8 cellular contexts compared by ENCODE assay signal in the genomic region with DNA sequence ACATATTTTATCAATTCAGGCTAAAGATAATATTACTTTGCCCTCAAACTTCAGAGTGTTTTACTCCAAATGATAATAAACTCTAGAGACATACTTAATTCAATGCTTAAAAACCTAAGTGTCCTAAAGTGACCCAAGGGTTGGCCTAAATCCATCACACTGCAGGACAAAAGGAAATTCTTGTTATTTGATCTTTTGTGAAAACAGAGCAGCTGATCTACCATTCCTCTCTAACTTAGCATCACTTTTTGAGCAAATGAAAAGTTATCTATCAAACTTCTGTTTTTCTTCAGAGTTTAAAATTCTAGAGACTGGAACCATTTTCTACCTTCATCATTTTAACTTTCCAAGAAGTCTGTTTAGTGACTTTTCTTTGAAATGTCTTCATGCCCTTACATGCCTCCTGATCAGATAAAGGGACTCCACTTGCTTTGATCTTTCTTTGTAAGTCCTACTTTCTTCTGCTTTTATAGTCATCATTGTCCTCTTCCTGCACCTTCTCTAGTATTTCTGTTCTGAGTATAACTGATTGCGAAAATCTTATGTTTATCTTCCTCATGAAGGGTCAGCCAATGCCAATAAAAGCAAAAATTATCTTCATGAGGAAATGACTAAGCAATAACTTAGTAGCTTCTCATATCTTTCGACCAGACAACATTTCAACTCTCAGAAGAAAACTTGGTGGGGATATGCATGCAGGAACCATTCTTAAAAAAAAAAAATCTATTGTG.
DNase-seq lines count a peak whose midpoint lies in the region; ATAC-seq, FAIRE-seq and TF ChIP-seq lines count a peak whose summit lies in the region.

No MANE protein-coding gene starts in this region.

- TF ChIP-seq CTCF in PC-9 (conservative IDR thresholded peaks at IDR 0.05) (no peak), endothelial cell of umbilical vein (IDR thresholded peaks at IDR 0.05; ENCODE audit: extremely low read depth in 1 of 2, insufficient read depth in 1 of 2, low read depth in 1 of 2, low read length in 2 of 2) (no peak), osteoblast (IDR thresholded peaks at IDR 0.05; ENCODE audit: extremely low read depth, low read depth, low read length) (no peak)

- H3K36me3 ChIP-seq in PC-9 (ENCODE audit: low read depth) (no peaks in the 10 kb centered on the region), endothelial cell of umbilical vein (ENCODE audit: control insufficient read depth in 2 of 2, extremely low read depth in 1 of 2, insufficient read depth in 2 of 2, low read length in 2 of 2) (no peaks in the 10 kb centered on the region), osteoblast (ENCODE audit: insufficient read depth, low read length) (no peaks in the 10 kb centered on the region)

- intact Hi-C loops in PC-9 (cut with micrococcal nuclease; ENCODE audit: unreplicated experiment) = no loop called here
- intact Hi-C loops in endothelial cell of umbilical vein (cut with micrococcal nuclease) = loop anchor here (1.0 to 5.0 kb wide), 6 partner anchors 59 to 475 kb away; no protein-coding TSS in a partner anchor

- TF ChIP-seq POLR2A in endothelial cell of umbilical vein (IDR thresholded peaks at IDR 0.05; ENCODE audit: low read depth, low read length) = no peak

- DNase-seq in EH (ENCODE audit: low read depth) = peak; percentile 96
- peak in 1 of 2 experiments; percentile 79 for DNase-seq in PC-9
- peak; percentile 90 for DNase-seq in endothelial cell of umbilical vein (ENCODE audit: low read depth, low spot score)
- no peak for DNase-seq in osteoblast (ENCODE audit: insufficient read length, low spot score, missing footprints)
- DNase-seq in DMS153 (lab: John Stamatoyannopoulos, UW) = no peak
- DNase-seq in stimulated activated CD4-positive, alpha-beta T cell treated with anti-CD3 and anti-CD28 coated beads, Interleukin-4, amount 100 ng/mL, for 1 hour = no peak
- no peak for DNase-seq in NCI-H345 treated with DMSO at 0.1 percent for 48 hours (lab: John Stamatoyannopoulos, UW; ENCODE audit: unreplicated experiment)

- no peaks in the 10 kb centered on the region for H3K79me2 ChIP-seq in PC-9 (ENCODE audit: low read depth)
- H3K79me2 ChIP-seq in endothelial cell of umbilical vein (ENCODE audit: control insufficient read depth, insufficient read depth, low read length) = no peaks in the 10 kb centered on the region
- H3K79me2 ChIP-seq in osteoblast (ENCODE audit: insufficient read depth, low read length) = no peaks in the 10 kb centered on the region

- no peak overlapping the region for H2AFZ ChIP-seq in PC-9
- H2AFZ ChIP-seq in endothelial cell of umbilical vein (ENCODE audit: low read depth, low read length) = no peak overlapping the region
- H2AFZ ChIP-seq in osteoblast (ENCODE audit: low read length) = no peak overlapping the region

- POLR2A ChIA-PET in PC-9 (lab: Charles Lee; ENCODE audit: unreplicated experiment) (no interaction called here), endothelial cell of umbilical vein (lab: Charles Lee) (interaction anchor here (0.7 kb wide), 1 partner anchor 455 kb away, joined by 3 read pairs; no protein-coding TSS in a partner anchor)

- H3K4me3 ChIP-seq in PC-9 (no peak overlapping the region), endothelial cell of umbilical vein (replicated peaks in 1 of 3; ENCODE audit: insufficient read depth in 1 of 3, low read depth in 1 of 3, low read length in 3 of 3) (no peak overlapping the region), osteoblast (ENCODE audit: insufficient read depth, low read length) (no peak overlapping the region)

- peak; percentile 84 for FAIRE-seq in endothelial cell of umbilical vein (lab: Jason Lieb, UNC)

- H3K4me1 ChIP-seq in PC-9 (replicated peaks; ENCODE audit: insufficient read depth) (peaks cover 16% of the 10 kb centered on the region), endothelial cell of umbilical vein (ENCODE audit: control insufficient read depth, extremely low read depth, insufficient read depth, low read length) (peaks cover 26% of the 10 kb centered on the region), osteoblast (ENCODE audit: insufficient read depth, low read length) (peaks cover 53% of the 10 kb centered on the region)

- CTCF ChIA-PET in PC-9 (lab: Charles Lee) = no interaction called here
- CTCF ChIA-PET in endothelial cell of umbilical vein (lab: Charles Lee) = interaction anchor here (0.7 to 1.4 kb wide), 3 partner anchors 29 to 312 kb away, joined by 3 to 4 read pairs (median 4); no protein-coding TSS in a partner anchor

- peaks cover 8% of the 10 kb centered on the region; the same call in 1 of the 2 replicates for H3F3A ChIP-seq in PC-9 (ENCODE audit: insufficient read depth, low read depth)

- H3K27ac ChIP-seq in PC-9 = peak overlapping the region; percentile 62
- H3K27ac ChIP-seq in endothelial cell of umbilical vein (ENCODE audit: insufficient read depth, low read depth, low read length) = peak overlapping the region; percentile 67
- H3K27ac ChIP-seq in osteoblast (ENCODE audit: low read depth, low read length) = peak overlapping the region; percentile 76

- H3K27me3 ChIP-seq in PC-9 (ENCODE audit: insufficient read depth, low read depth) (no peaks in the 10 kb centered on the region), endothelial cell of umbilical vein (ENCODE audit: control insufficient read depth in 2 of 2, insufficient read depth in 2 of 2, low read length in 2 of 2) (no peaks in the 10 kb centered on the region), osteoblast (ENCODE audit: insufficient read depth, low read length) (no peaks in the 10 kb centered on the region)

- no peaks in the 10 kb centered on the region for H3K9me1 ChIP-seq in endothelial cell of umbilical vein (replicated peaks; ENCODE audit: control insufficient read depth, extremely low read depth, insufficient read depth, low read length)

- dilution Hi-C loops in endothelial cell of umbilical vein (cut with MboI; ENCODE audit: extremely low pct_ligation_motif_present, low sequenced_read_pairs) = no loop called here

- H3K9me3 ChIP-seq in PC-9 (ENCODE audit: insufficient read depth, low read depth) = no peaks in the 10 kb centered on the region
- H3K9me3 ChIP-seq in endothelial cell of umbilical vein (replicated peaks; ENCODE audit: control insufficient read depth, insufficient read depth, low read length) = no peaks in the 10 kb centered on the region
- no peaks in the 10 kb centered on the region for H3K9me3 ChIP-seq in osteoblast (ENCODE audit: low read depth, low read length)

- H3K9me2 ChIP-seq in PC-9 (ENCODE audit: insufficient read depth) = no peaks in the 10 kb centered on the region

- ATAC-seq in GM21367 (IDR thresholded peaks at IDR 0.05; ENCODE audit: unreplicated experiment) = no peak

- no TSS peak for BruUV-seq in PC-9 (replicated peaks; lab: Mats Ljungman, UMichigan)
- BruUV-seq in endothelial cell of umbilical vein (replicated peaks; lab: Mats Ljungman, UMichigan) = TSS peak; percentile 83

- H3K4me2 ChIP-seq in PC-9 (0 out of 2 replicates have a peak overlapping the region, but pooled peaks have one; percentile 19), endothelial cell of umbilical vein (ENCODE audit: insufficient read depth, low read length) (peak overlapping the region; percentile 78), osteoblast (ENCODE audit: insufficient read depth, low read length) (peak overlapping the region; percentile 9)

- peak overlapping the region; percentile 29 for H3K9ac ChIP-seq in endothelial cell of umbilical vein (replicated peaks; ENCODE audit: extremely low read depth, insufficient read depth, low read length)

- no peaks in the 10 kb centered on the region for H4K20me1 ChIP-seq in PC-9 (ENCODE audit: insufficient read depth)
- H4K20me1 ChIP-seq in endothelial cell of umbilical vein (replicated peaks; ENCODE audit: control insufficient read depth, extremely low read depth, insufficient read depth, low read length) = no peaks in the 10 kb centered on the region
- no peaks in the 10 kb centered on the region for H4K20me1 ChIP-seq in osteoblast (ENCODE audit: insufficient read depth, low read length)

TF ChIP-seq in endothelial cell of umbilical vein, 7 proteins besides CTCF, POLR2A, EP300 and RAD21:
- TF ChIP-seq FOS (IDR thresholded peaks at IDR 0.05; ENCODE audit: borderline replicate concordance, insufficient read depth, low read length) (peak; percentile 73), JUN (IDR thresholded peaks at IDR 0.05; ENCODE audit: borderline replicate concordance, insufficient read depth, insufficient read length, low read depth) (peak; percentile 64), GATA2 (IDR thresholded peaks at IDR 0.05; ENCODE audit: insufficient read depth, insufficient read length, low read depth, low read length) (peak; percentile 92), EZH2 (IDR thresholded peaks at IDR 0.05; ENCODE audit: borderline replicate concordance, low read depth, low read length, severe bottlenecking) (no peak), POLR2AphosphoS5 (IDR thresholded peaks at IDR 0.05; ENCODE audit: insufficient read depth, low read depth, low read length) (peak; percentile 68), MYC (IDR thresholded peaks at IDR 0.05; ENCODE audit: low read depth, low read length) (no peak)
- TF ChIP-seq, protein P1, sequence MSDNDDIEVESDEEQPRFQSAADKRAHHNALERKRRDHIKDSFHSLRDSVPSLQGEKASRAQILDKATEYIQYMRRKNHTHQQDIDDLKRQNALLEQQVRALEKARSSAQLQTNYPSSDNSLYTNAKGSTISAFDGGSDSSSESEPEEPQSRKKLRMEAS (IDR thresholded peaks at IDR 0.05; ENCODE audit: insufficient read depth, insufficient read length) = no peak

Comparison
In these comparisons a context has a peak if more than half of its experiments do, and no peak if none do; other contexts are left out.
1. DNase-seq: peak in EH (single experiment) and endothelial cell of umbilical vein (single experiment); none in osteoblast (single experiment), DMS153 (single experiment), stimulated activated CD4-positive, alpha-beta T cell treated with anti-CD3 and anti-CD28 coated beads, Interleukin-4, amount 100 ng/mL, for 1 hour (single experiment) and NCI-H345 treated with DMSO at 0.1 percent for 48 hours (single experiment).
2. H3K4me2 ChIP-seq: peak in every context shown above with its lines; median percentile 78 in endothelial cell of umbilical vein; 19 in PC-9; 9 in osteoblast.
3. Peak in every context shown above with its lines, with median percentiles within 50 percentile points of each other: H3K27ac ChIP-seq.